2 cellular contexts compared by ENCODE assay signal in genomic region chr5:171299228-171299627, GRCh38.
TF ChIP-seq lines count a peak whose summit lies in the region.

No MANE protein-coding gene starts in this region.

TF ChIP-seq in HEK293, 187 proteins besides CTCF, POLR2A, EP300 and RAD21 (continued from another document):
- TF ChIP-seq, protein P1, sequence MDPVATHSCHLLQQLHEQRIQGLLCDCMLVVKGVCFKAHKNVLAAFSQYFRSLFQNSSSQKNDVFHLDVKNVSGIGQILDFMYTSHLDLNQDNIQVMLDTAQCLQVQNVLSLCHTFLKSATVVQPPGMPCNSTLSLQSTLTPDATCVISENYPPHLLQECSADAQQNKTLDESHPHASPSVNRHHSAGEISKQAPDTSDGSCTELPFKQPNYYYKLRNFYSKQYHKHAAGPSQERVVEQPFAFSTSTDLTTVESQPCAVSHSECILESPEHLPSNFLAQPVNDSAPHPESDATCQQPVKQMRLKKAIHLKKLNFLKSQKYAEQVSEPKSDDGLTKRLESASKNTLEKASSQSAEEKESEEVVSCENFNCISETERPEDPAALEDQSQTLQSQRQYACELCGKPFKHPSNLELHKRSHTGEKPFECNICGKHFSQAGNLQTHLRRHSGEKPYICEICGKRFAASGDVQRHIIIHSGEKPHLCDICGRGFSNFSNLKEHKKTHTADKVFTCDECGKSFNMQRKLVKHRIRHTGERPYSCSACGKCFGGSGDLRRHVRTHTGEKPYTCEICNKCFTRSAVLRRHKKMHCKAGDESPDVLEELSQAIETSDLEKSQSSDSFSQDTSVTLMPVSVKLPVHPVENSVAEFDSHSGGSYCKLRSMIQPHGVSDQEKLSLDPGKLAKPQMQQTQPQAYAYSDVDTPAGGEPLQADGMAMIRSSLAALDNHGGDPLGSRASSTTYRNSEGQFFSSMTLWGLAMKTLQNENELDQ (tag by site-specific recombination; IDR thresholded peaks at IDR 0.05; ENCODE audit: low read depth) = no peak
- TF ChIP-seq SP3 (tag by site-specific recombination; IDR thresholded peaks at IDR 0.05) (no peak), MZF1 (tag by site-specific recombination; IDR thresholded peaks at IDR 0.05; ENCODE audit: borderline replicate concordance) (0 out of 2 replicates have a peak, but pooled peaks have one; percentile 17), GLIS1 (tag by site-specific recombination; IDR thresholded peaks at IDR 0.05) (peak; percentile 73), IKZF3 (tag by site-specific recombination; IDR thresholded peaks at IDR 0.05) (peak; percentile 54), OSR2 (tag by site-specific recombination; IDR thresholded peaks at IDR 0.05) (peak; percentile 81), ZBTB48 (tag by site-specific recombination; IDR thresholded peaks at IDR 0.05) (no peak), GLI2 (tag by site-specific recombination; IDR thresholded peaks at IDR 0.05; ENCODE audit: borderline replicate concordance, low read depth) (peak; percentile 49; the same call in 1 of the 2 replicates), FEZF1 (tag by site-specific recombination; IDR thresholded peaks at IDR 0.05) (peak; percentile 61; the same call in 1 of the 2 replicates), ZNF433 (tag by site-specific recombination; IDR thresholded peaks at IDR 0.05; ENCODE audit: low read depth) (no peak), ZNF654 (tag by site-specific recombination; IDR thresholded peaks at IDR 0.05; ENCODE audit: low read depth) (no peak), ZNF776 (tag by site-specific recombination; IDR thresholded peaks at IDR 0.05; ENCODE audit: borderline replicate concordance) (no peak), KLF9 (tag by site-specific recombination; IDR thresholded peaks at IDR 0.05; ENCODE audit: low read depth) (no peak), ZNF398 (tag by site-specific recombination; IDR thresholded peaks at IDR 0.05) (no peak), ZNF112 (tag by site-specific recombination; IDR thresholded peaks at IDR 0.05) (no peak), ZNF133 (tag by site-specific recombination; IDR thresholded peaks at IDR 0.05) (no peak), ZSCAN30 (tag by site-specific recombination; IDR thresholded peaks at IDR 0.05) (0 out of 2 replicates have a peak, but pooled peaks have one; percentile 23)
- TF ChIP-seq, protein P2, sequence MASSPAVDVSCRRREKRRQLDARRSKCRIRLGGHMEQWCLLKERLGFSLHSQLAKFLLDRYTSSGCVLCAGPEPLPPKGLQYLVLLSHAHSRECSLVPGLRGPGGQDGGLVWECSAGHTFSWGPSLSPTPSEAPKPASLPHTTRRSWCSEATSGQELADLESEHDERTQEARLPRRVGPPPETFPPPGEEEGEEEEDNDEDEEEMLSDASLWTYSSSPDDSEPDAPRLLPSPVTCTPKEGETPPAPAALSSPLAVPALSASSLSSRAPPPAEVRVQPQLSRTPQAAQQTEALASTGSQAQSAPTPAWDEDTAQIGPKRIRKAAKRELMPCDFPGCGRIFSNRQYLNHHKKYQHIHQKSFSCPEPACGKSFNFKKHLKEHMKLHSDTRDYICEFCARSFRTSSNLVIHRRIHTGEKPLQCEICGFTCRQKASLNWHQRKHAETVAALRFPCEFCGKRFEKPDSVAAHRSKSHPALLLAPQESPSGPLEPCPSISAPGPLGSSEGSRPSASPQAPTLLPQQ (tag by site-specific recombination; IDR thresholded peaks at IDR 0.05) = no peak
- TF ChIP-seq, protein P3, sequence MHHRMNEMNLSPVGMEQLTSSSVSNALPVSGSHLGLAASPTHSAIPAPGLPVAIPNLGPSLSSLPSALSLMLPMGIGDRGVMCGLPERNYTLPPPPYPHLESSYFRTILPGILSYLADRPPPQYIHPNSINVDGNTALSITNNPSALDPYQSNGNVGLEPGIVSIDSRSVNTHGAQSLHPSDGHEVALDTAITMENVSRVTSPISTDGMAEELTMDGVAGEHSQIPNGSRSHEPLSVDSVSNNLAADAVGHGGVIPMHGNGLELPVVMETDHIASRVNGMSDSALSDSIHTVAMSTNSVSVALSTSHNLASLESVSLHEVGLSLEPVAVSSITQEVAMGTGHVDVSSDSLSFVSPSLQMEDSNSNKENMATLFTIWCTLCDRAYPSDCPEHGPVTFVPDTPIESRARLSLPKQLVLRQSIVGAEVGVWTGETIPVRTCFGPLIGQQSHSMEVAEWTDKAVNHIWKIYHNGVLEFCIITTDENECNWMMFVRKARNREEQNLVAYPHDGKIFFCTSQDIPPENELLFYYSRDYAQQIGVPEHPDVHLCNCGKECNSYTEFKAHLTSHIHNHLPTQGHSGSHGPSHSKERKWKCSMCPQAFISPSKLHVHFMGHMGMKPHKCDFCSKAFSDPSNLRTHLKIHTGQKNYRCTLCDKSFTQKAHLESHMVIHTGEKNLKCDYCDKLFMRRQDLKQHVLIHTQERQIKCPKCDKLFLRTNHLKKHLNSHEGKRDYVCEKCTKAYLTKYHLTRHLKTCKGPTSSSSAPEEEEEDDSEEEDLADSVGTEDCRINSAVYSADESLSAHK (tag by site-specific recombination; IDR thresholded peaks at IDR 0.05) = no peak
- TF ChIP-seq, protein P4, sequence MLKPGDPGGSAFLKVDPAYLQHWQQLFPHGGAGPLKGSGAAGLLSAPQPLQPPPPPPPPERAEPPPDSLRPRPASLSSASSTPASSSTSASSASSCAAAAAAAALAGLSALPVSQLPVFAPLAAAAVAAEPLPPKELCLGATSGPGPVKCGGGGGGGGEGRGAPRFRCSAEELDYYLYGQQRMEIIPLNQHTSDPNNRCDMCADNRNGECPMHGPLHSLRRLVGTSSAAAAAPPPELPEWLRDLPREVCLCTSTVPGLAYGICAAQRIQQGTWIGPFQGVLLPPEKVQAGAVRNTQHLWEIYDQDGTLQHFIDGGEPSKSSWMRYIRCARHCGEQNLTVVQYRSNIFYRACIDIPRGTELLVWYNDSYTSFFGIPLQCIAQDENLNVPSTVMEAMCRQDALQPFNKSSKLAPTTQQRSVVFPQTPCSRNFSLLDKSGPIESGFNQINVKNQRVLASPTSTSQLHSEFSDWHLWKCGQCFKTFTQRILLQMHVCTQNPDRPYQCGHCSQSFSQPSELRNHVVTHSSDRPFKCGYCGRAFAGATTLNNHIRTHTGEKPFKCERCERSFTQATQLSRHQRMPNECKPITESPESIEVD (tag by site-specific recombination; IDR thresholded peaks at IDR 0.05) = peak; percentile 63

TF ChIP-seq in SK-N-SH, 30 proteins besides CTCF, POLR2A, EP300 and RAD21 (continued from another document):
- peak; percentile 74 for TF ChIP-seq GATA2 (CRISPR knock-in tag; IDR thresholded peaks at IDR 0.05)
- TF ChIP-seq MAX (IDR thresholded peaks at IDR 0.05; ENCODE audit: low read depth) = no peak
- TF ChIP-seq REST (IDR thresholded peaks at IDR 0.05; ENCODE audit: low read depth, low read length) = no peak
- no peak for TF ChIP-seq SIN3A (IDR thresholded peaks at IDR 0.05; ENCODE audit: borderline replicate concordance, low read depth, low read length)
- TF ChIP-seq MXI1 (IDR thresholded peaks at IDR 0.05; ENCODE audit: low read depth, low read length) = 0 out of 2 replicates have a peak, but pooled peaks have one; percentile 34
- TF ChIP-seq POLR2AphosphoS5 (IDR thresholded peaks at IDR 0.05; ENCODE audit: low read depth, low read length) = no peak
